In genomic region chr19:54492568-54492967, GRCh38 we compare ENCODE assay signal across 21 cellular contexts. TPM values are rescaled to one million over a fixed set of nuclear protein-coding genes. Genes with fewer than 3 reads are reported as not detected.
A peak's percentile ranks its signal among the peaks of the same experiment; 100 is the strongest.
DNase-seq lines count a peak whose midpoint lies in the region; ATAC-seq lines count a peak whose summit lies in the region.
"Had no signal": no experiment of that assay in that cellular context is flagged by ENCODE, and none has a peak within 500 bp of the region (broad histone marks: within the 10 kb centered on the region; RNA-seq: fewer than 3 reads in every experiment).

No MANE protein-coding gene starts in this region.

- in situ Hi-C loops in HAP-1 (cut with MboI; ENCODE audit: low sequenced_read_pairs), result no loop called here

- H3K9me3 ChIP-seq in KOPT-K1 (ENCODE audit: insufficient read depth, low read length, poor library complexity, severe bottlenecking) (no peaks in the 10 kb centered on the region), HAP-1 (no peaks in the 10 kb centered on the region)

- H3K27me3 ChIP-seq in HAP-1 (ENCODE audit: low read depth), result no peaks in the 10 kb centered on the region; the same call in 1 of the 2 replicates

- intact Hi-C loops in posterior vena cava (cut with DNase I), result no loop called here

- H3K4me3 ChIP-seq in HAP-1, result no peak overlapping the region
- H3K4me3 ChIP-seq: A549, GM23338, K562 had no signal

- peak; percentile 33 for DNase-seq in activated effector memory CD4-positive, alpha-beta T cell treated with anti-CD3 and anti-CD28 coated beads, Interleukin-2, amount 50 U/mL, for 16 hours
- DNase-seq in activated effector memory CD4-positive, alpha-beta T cell treated with Interleukin-2 at 50 U/mL for 16 hours, result no peak
- DNase-seq in posterior vena cava (ENCODE audit: low spot score) (peak; percentile 40), HAP-1 (ENCODE audit: low spot score in 2 of 2) (no peak)
- DNase-seq in stimulated activated CD4-positive, alpha-beta T cell treated with anti-CD3 and anti-CD28 coated beads, Interleukin-4, amount 100 ng/mL, for 24 hours, result no peak
- DNase-seq: AML-193; C1 segment of cervical spinal cord; CD4-positive, CD25-positive, alpha-beta regulatory T cell; CD8-positive, alpha-beta memory T cell; COR-L47; DMS 273 treated with DMSO at 0.1 percent for 48 hours; DMS53; HFFc6; IMR-90 had no signal

- ATAC-seq in HG03159 (IDR thresholded peaks at IDR 0.05; ENCODE audit: unreplicated experiment), result no peak
- ATAC-seq: A549, GM23338, HCT116, K562 had no signal

- peak overlapping the region; percentile 55 for H3K27ac ChIP-seq in KOPT-K1 (ENCODE audit: low read depth, low read length, poor library complexity, severe bottlenecking)
- H3K27ac ChIP-seq: 22Rv1, A549 had no signal

- no peaks in the 10 kb centered on the region for H3K4me1 ChIP-seq in HAP-1
- H3K4me1 ChIP-seq: A549 had no signal

- H3K36me3 ChIP-seq in KOPT-K1 (ENCODE audit: insufficient read depth, low read length), result no peaks in the 10 kb centered on the region
- H3K36me3 ChIP-seq in HAP-1 (replicated peaks), result no peaks in the 10 kb centered on the region

RNA-seq across cellular contexts. Expression of gene LAIR2, which starts 10.1 kb away (rescaled TPM):
- total RNA-seq in posterior vena cava, result not detected
- total RNA-seq: GM23338, HFFc6, IMR-90, K562 had no signal

RNA-seq across cellular contexts. Expression of gene CDC42EP5, which starts 19.5 kb away (rescaled TPM):
- total RNA-seq in posterior vena cava, result 10 to 100 TPM; 24.8 to 25.7 TPM
- total RNA-seq: CD4-positive, CD25-positive, alpha-beta regulatory T cell had no signal

RNA-seq across cellular contexts. Expression of gene LENG9, which starts 29.0 kb away (rescaled TPM):
- 1 to 10 TPM; 4.2 to 5.1 TPM for total RNA-seq in posterior vena cava

RNA-seq across cellular contexts. Expression of gene LENG8, which starts 43.6 kb away (rescaled TPM):
- 100 to 1,000 TPM; 113 to 140 TPM for total RNA-seq in posterior vena cava

Comparison
In these comparisons a context has a peak if more than half of its experiments do, and no peak if none do; other contexts are left out.
1. DNase-seq: peak in activated effector memory CD4-positive, alpha-beta T cell treated with anti-CD3 and anti-CD28 coated beads, Interleukin-2, amount 50 U/mL, for 16 hours (single experiment) and posterior vena cava (single experiment); none in activated effector memory CD4-positive, alpha-beta T cell treated with Interleukin-2 at 50 U/mL for 16 hours (single experiment), HAP-1 (0 of 2) and stimulated activated CD4-positive, alpha-beta T cell treated with anti-CD3 and anti-CD28 coated beads, Interleukin-4, amount 100 ng/mL, for 24 hours (single experiment).